Comparison of ENCODE assay signal across 9 cellular contexts in the genomic region with DNA sequence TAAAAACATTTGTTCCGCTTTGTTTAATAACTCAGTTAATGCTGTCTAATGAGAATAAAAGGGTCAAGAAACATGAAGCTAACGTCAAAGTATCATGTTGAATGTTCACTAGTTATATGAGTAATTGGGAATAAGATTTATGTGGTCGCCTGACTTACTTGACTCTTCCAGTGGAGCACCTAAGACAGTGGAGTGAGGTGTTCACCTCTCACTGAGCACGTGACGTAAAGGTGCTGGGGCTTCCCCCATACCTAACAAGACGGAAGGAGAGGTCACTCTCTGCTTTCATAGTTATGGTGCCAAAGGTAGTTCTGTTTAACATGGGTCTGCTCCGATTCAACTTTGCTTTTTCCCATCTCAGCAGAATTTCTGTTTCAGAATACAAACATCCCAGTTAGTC. TPM values are rescaled to one million over a fixed set of nuclear protein-coding genes. Genes with fewer than 3 reads are reported as not detected.
DNase-seq lines count a peak whose midpoint lies in the region; ATAC-seq and TF ChIP-seq lines count a peak whose summit lies in the region.
"Had no signal": no experiment of that assay in that cellular context is flagged by ENCODE, and none has a peak within 500 bp of the region (broad histone marks: within the 10 kb centered on the region; RNA-seq: fewer than 3 reads in every experiment).

No MANE protein-coding gene starts in this region.

- H3K4me3 ChIP-seq in Panc1 (ENCODE audit: low read depth in 2 of 2, low read length in 2 of 2) (peak overlapping the region in 1 of 2 experiments; percentile 23; a peak in 1 of 4 replicates), SJCRH30 (no peak overlapping the region)

- peak; percentile 67 to 77 for ATAC-seq in activated T-cell treated with anti-CD3 and anti-CD28 coated beads, Interleukin-2, amount 50 U/mL, for 72 hours (replicated peaks in 1 of 2)
- ATAC-seq in HG02840 (IDR thresholded peaks at IDR 0.05; ENCODE audit: low FRiP score, unreplicated experiment) (peak; percentile 64), Panc1 (no peak)
- peak; percentile 57 for ATAC-seq in stimulated activated naive CD8-positive, alpha-beta T cell treated with anti-CD3 and anti-CD28 coated beads, Interleukin-15, amount 100 ng/mL, for 72 hours

- H3K27me3 ChIP-seq in Panc1 (ENCODE audit: control insufficient read depth, insufficient read depth, low read length), result no peaks in the 10 kb centered on the region
- H3K27me3 ChIP-seq in SJCRH30, result no peaks in the 10 kb centered on the region

- peaks cover 36% of the 10 kb centered on the region for H3K4me1 Mint-ChIP-seq in activated T-cell treated with anti-CD3 and anti-CD28 coated beads, Interleukin-2, amount 50 U/mL, for 72 hours (ENCODE audit: low read depth)
- peaks cover 27% of the 10 kb centered on the region for H3K4me1 Mint-ChIP-seq in stimulated activated naive CD8-positive, alpha-beta T cell treated with anti-CD3 and anti-CD28 coated beads, Interleukin-15, amount 100 ng/mL, for 72 hours

- peak overlapping the region; percentile 5 to 36 for H3K4me3 Mint-ChIP-seq in activated T-cell treated with anti-CD3 and anti-CD28 coated beads, Interleukin-2, amount 50 U/mL, for 72 hours
- H3K4me3 Mint-ChIP-seq in stimulated activated naive CD8-positive, alpha-beta T cell treated with anti-CD3 and anti-CD28 coated beads, Interleukin-15, amount 100 ng/mL, for 72 hours, result no peak overlapping the region

- H3K9me3 Mint-ChIP-seq in activated T-cell treated with anti-CD3 and anti-CD28 coated beads, Interleukin-2, amount 50 U/mL, for 72 hours, result peaks cover 0 to 3% of the 10 kb centered on the region in 2 donors
- H3K9me3 Mint-ChIP-seq in stimulated activated naive CD8-positive, alpha-beta T cell treated with anti-CD3 and anti-CD28 coated beads, Interleukin-15, amount 100 ng/mL, for 72 hours, result peaks cover 0 to 6% of the 10 kb centered on the region in 2 donors

- H3K27me3 Mint-ChIP-seq in activated T-cell treated with anti-CD3 and anti-CD28 coated beads, Interleukin-2, amount 50 U/mL, for 72 hours (ENCODE audit: low read depth), result peaks cover 6% of the 10 kb centered on the region
- peaks cover 14% of the 10 kb centered on the region for H3K27me3 Mint-ChIP-seq in stimulated activated naive CD8-positive, alpha-beta T cell treated with anti-CD3 and anti-CD28 coated beads, Interleukin-15, amount 100 ng/mL, for 72 hours

- DNase-seq in activated T-cell treated with anti-CD3 and anti-CD28 coated beads, Interleukin-2, amount 50 U/mL, for 72 hours, result peak; percentile 5 to 36
- no peak for DNase-seq in activated T-cell treated with anti-CD3 and anti-CD28 coated beads, Interleukin-2, amount 50 U/mL, for 1 hour
- DNase-seq in Panc1 (ENCODE audit: low read depth, low spot score) (no peak), DMS153 (lab: John Stamatoyannopoulos, UW) (no peak), SJCRH30 (no peak)
- DNase-seq in stimulated activated naive CD8-positive, alpha-beta T cell treated with anti-CD3 and anti-CD28 coated beads, Interleukin-15, amount 100 ng/mL, for 72 hours, result peak in 1 of 2 donors; percentile 12
- no peak for DNase-seq in stimulated activated CD8-positive, alpha-beta memory T cell treated with anti-CD3 and anti-CD28 coated beads, Interleukin-4, amount 100 ng/mL, for 48 hours

- CTCF ChIA-PET in Panc1 (lab: Charles Lee), result no interaction called here

- no peak for TF ChIP-seq CTCF in Panc1 (IDR thresholded peaks at IDR 0.05)

- H3K27ac ChIP-seq in Panc1 (ENCODE audit: low read length) (peak overlapping the region; percentile 73; the same call in 1 of the 2 replicates), SJCRH30 (no peak overlapping the region)

- H3K4me1 ChIP-seq in Panc1 (ENCODE audit: control insufficient read depth, insufficient read depth, low read length) (peaks cover 3% of the 10 kb centered on the region), SJCRH30 (no peaks in the 10 kb centered on the region)

- H3K36me3 ChIP-seq in Panc1 (ENCODE audit: control insufficient read depth, insufficient read depth, low read length) (no peaks in the 10 kb centered on the region), SJCRH30 (no peaks in the 10 kb centered on the region)

- peak overlapping the region; percentile 32 for H3K27ac Mint-ChIP-seq in activated T-cell treated with anti-CD3 and anti-CD28 coated beads, Interleukin-2, amount 50 U/mL, for 72 hours
- no peak overlapping the region for H3K27ac Mint-ChIP-seq in stimulated activated naive CD8-positive, alpha-beta T cell treated with anti-CD3 and anti-CD28 coated beads, Interleukin-15, amount 100 ng/mL, for 72 hours

- POLR2A ChIA-PET in Panc1 (lab: Charles Lee), result no interaction called here

- H3K36me3 Mint-ChIP-seq in activated T-cell treated with anti-CD3 and anti-CD28 coated beads, Interleukin-2, amount 50 U/mL, for 72 hours (ENCODE audit: insufficient read depth in 2 of 2), result peaks cover 4 to 8% of the 10 kb centered on the region in 2 donors

- in situ Hi-C loops in Panc1 (cut with HindIII; ENCODE audit: low pct_unique_long_range_greater_than_20kb, low sequenced_read_pairs), result no loop called here

- intact Hi-C loops in Panc1 (cut with micrococcal nuclease; ENCODE audit: unreplicated experiment), result no loop called here

- BruUV-seq in Panc1 (replicated peaks; lab: Mats Ljungman, UMichigan), result TSS peak; percentile 83

- H3K9me3 ChIP-seq in Panc1 (ENCODE audit: control insufficient read depth, insufficient read depth, low read depth, low read length) (no peaks in the 10 kb centered on the region), SJCRH30 (replicated peaks) (no peaks in the 10 kb centered on the region)

RNA-seq across cellular contexts. Expression of a gene that starts 0.7 kb away (rescaled TPM):
- under 1 TPM in 1 of 2 donors, not detected in 1; 0.21 TPM for total RNA-seq in activated T-cell treated with anti-CD3 and anti-CD28 coated beads, Interleukin-2, amount 50 U/mL, for 72 hours
- 1.8 TPM for total RNA-seq in Panc1 (2021; ENCODE audit: unreplicated experiment)
- polyA plus RNA-seq in Panc1 (2012; ENCODE audit: insufficient read length), result 3.3 TPM
- total RNA-seq in SJCRH30 (2014; rRNA removed; shearing (Covaris generic)), result 0.04 TPM in 1 of 2 replicates, not detected in the other
- total RNA-seq: T-helper 2 cell treated with Interferon-gamma antibody and Interleukin-4, amounts not matched to agents 100 ng/mL and 5 ng/mL, for 36 hours had no signal

RNA-seq across cellular contexts. Expression of a gene that starts 13.3 kb away (rescaled TPM):
- total RNA-seq in activated T-cell treated with anti-CD3 and anti-CD28 coated beads, Interleukin-2, amount 50 U/mL, for 72 hours, result 10 to 100 TPM; 62.0 to 72.6 TPM
- 87.1 TPM for total RNA-seq in Panc1 (2021; ENCODE audit: unreplicated experiment)
- polyA plus RNA-seq in Panc1 (2012; ENCODE audit: insufficient read length), result 81.4 TPM
- 87.5 and 97.5 TPM in 2 replicates for total RNA-seq in SJCRH30 (2014; rRNA removed; shearing (Covaris generic))

Comparison
In these comparisons a context has a peak if more than half of its experiments do, and no peak if none do; other contexts are left out.
1. DNase-seq: peak in activated T-cell treated with anti-CD3 and anti-CD28 coated beads, Interleukin-2, amount 50 U/mL, for 72 hours (2 of 2); none in activated T-cell treated with anti-CD3 and anti-CD28 coated beads, Interleukin-2, amount 50 U/mL, for 1 hour (single experiment), Panc1 (single experiment), DMS153 (single experiment), stimulated activated CD8-positive, alpha-beta memory T cell treated with anti-CD3 and anti-CD28 coated beads, Interleukin-4, amount 100 ng/mL, for 48 hours (single experiment) and SJCRH30 (0 of 2).
2. H3K4me3 Mint-ChIP-seq: peak in activated T-cell treated with anti-CD3 and anti-CD28 coated beads, Interleukin-2, amount 50 U/mL, for 72 hours (2 of 2); none in stimulated activated naive CD8-positive, alpha-beta T cell treated with anti-CD3 and anti-CD28 coated beads, Interleukin-15, amount 100 ng/mL, for 72 hours (0 of 2).